1 cellular context compared by ENCODE assay signal in the genomic region with DNA sequence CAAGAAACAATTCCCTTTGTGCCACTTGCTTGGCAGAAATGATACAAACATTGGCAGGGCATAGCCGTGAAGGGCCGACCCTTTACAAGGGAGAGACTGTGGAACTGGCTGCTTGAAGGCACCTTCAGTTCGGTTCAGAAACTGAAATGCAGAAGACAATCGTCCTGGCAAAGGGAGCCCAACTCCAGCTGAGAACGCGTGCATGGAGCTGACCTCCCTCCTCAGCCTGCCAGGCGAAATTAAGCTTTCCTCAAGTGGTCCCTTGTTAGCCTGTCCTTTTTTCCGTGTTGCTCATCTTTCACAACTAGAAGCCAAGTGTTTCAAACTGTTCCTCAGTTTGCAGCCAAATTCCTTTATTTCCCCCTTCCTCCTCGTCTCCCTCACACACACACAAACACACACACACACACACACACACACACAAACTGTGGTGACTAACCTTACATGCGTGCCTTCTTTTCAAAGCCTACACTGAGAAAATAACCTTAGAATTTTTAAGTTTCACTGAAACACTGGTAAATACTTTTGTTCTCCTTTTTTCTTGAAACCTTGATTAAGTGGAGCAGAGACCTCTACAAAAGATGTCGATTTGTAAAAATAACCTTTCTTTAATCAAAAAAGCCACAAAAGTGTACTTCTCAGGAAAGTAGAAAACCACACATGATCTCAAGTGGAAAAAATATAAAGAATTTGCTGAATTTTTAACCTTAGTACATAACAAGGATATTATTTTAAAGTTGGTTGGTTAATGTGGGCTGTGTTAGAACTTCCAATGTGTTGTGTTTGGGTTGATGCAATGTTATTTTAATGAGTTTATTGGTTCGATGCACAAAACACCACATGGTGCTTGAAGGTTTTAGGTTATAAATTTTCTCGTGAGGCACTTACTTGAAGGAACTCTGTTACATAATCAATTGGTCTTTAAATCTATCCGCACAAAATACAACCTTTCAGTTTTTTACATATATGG.
TF ChIP-seq lines count a peak whose summit lies in the region.

No MANE protein-coding gene starts in this region.

TF ChIP-seq in HEK293, 187 proteins besides CTCF, POLR2A, EP300 and RAD21 (continued from another document and continues in another):
- TF ChIP-seq ZXDB (tag by site-specific recombination; IDR thresholded peaks at IDR 0.05) = 0 out of 2 replicates have a peak, but pooled peaks have one; percentile 11
- TF ChIP-seq ZNF423 (tag by site-specific recombination; IDR thresholded peaks at IDR 0.05) = no peak
- TF ChIP-seq ZNF629 (tag by site-specific recombination; IDR thresholded peaks at IDR 0.05) = no peak
- TF ChIP-seq ZNF223 (tag by site-specific recombination; IDR thresholded peaks at IDR 0.05) = no peak
- TF ChIP-seq, protein P1, sequence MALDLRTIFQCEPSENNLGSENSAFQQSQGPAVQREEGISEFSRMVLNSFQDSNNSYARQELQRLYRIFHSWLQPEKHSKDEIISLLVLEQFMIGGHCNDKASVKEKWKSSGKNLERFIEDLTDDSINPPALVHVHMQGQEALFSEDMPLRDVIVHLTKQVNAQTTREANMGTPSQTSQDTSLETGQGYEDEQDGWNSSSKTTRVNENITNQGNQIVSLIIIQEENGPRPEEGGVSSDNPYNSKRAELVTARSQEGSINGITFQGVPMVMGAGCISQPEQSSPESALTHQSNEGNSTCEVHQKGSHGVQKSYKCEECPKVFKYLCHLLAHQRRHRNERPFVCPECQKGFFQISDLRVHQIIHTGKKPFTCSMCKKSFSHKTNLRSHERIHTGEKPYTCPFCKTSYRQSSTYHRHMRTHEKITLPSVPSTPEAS (tag by site-specific recombination; IDR thresholded peaks at IDR 0.05) = peak; percentile 88
- 0 out of 2 replicates have a peak, but pooled peaks have one; percentile 33 for TF ChIP-seq ZNF366 (tag by site-specific recombination; conservative IDR thresholded peaks at IDR 0.05)
- TF ChIP-seq HOXC10 (CRISPR knock-in tag; IDR thresholded peaks at IDR 0.05) = no peak
- TF ChIP-seq ZSCAN16 (tag by site-specific recombination; IDR thresholded peaks at IDR 0.05) = no peak
- peak; percentile 58; the same call in 1 of the 2 replicates for TF ChIP-seq ZNF121 (tag by site-specific recombination; IDR thresholded peaks at IDR 0.05)
- TF ChIP-seq ZNF521 (tag by site-specific recombination; IDR thresholded peaks at IDR 0.05) = no peak
- TF ChIP-seq ZNF221 (tag by site-specific recombination; IDR thresholded peaks at IDR 0.05; ENCODE audit: borderline replicate concordance) = no peak
- TF ChIP-seq, protein P2, sequence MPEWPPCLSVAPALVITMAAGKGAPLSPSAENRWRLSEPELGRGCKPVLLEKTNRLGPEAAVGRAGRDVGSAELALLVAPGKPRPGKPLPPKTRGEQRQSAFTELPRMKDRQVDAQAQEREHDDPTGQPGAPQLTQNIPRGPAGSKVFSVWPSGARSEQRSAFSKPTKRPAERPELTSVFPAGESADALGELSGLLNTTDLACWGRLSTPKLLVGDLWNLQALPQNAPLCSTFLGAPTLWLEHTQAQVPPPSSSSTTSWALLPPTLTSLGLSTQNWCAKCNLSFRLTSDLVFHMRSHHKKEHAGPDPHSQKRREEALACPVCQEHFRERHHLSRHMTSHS (tag by site-specific recombination; IDR thresholded peaks at IDR 0.05) = no peak
- 0 out of 2 replicates have a peak, but pooled peaks have one; percentile 32 for TF ChIP-seq ZNF792 (tag by site-specific recombination; IDR thresholded peaks at IDR 0.05)
- no peak for TF ChIP-seq ZNF140 (tag by site-specific recombination; IDR thresholded peaks at IDR 0.05)
- no peak for TF ChIP-seq ZNF624 (tag by site-specific recombination; IDR thresholded peaks at IDR 0.05)
- TF ChIP-seq ZBTB20 (tag by site-specific recombination; IDR thresholded peaks at IDR 0.05) = no peak
- no peak for TF ChIP-seq YY1 (tag by site-specific recombination; IDR thresholded peaks at IDR 0.05)
- no peak for TF ChIP-seq EGR2 (tag by site-specific recombination; IDR thresholded peaks at IDR 0.05; ENCODE audit: low read depth)
- no peak for TF ChIP-seq KLF10 (tag by site-specific recombination; IDR thresholded peaks at IDR 0.05)
- no peak for TF ChIP-seq ZNF664 (tag by site-specific recombination; IDR thresholded peaks at IDR 0.05)
- TF ChIP-seq ZNF768 (tag by site-specific recombination; IDR thresholded peaks at IDR 0.05) = no peak
- TF ChIP-seq, protein P3, sequence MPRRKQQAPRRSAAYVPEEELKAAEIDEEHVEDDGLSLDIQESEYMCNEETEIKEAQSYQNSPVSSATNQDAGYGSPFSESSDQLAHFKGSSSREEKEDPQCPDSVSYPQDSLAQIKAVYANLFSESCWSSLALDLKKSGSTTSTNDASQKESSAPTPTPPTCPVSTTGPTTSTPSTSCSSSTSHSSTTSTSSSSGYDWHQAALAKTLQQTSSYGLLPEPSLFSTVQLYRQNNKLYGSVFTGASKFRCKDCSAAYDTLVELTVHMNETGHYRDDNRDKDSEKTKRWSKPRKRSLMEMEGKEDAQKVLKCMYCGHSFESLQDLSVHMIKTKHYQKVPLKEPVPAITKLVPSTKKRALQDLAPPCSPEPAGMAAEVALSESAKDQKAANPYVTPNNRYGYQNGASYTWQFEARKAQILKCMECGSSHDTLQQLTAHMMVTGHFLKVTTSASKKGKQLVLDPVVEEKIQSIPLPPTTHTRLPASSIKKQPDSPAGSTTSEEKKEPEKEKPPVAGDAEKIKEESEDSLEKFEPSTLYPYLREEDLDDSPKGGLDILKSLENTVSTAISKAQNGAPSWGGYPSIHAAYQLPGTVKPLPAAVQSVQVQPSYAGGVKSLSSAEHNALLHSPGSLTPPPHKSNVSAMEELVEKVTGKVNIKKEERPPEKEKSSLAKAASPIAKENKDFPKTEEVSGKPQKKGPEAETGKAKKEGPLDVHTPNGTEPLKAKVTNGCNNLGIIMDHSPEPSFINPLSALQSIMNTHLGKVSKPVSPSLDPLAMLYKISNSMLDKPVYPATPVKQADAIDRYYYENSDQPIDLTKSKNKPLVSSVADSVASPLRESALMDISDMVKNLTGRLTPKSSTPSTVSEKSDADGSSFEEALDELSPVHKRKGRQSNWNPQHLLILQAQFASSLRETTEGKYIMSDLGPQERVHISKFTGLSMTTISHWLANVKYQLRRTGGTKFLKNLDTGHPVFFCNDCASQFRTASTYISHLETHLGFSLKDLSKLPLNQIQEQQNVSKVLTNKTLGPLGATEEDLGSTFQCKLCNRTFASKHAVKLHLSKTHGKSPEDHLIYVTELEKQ (tag by site-specific recombination; IDR thresholded peaks at IDR 0.05; ENCODE audit: borderline replicate concordance) = no peak
- TF ChIP-seq, protein P4, sequence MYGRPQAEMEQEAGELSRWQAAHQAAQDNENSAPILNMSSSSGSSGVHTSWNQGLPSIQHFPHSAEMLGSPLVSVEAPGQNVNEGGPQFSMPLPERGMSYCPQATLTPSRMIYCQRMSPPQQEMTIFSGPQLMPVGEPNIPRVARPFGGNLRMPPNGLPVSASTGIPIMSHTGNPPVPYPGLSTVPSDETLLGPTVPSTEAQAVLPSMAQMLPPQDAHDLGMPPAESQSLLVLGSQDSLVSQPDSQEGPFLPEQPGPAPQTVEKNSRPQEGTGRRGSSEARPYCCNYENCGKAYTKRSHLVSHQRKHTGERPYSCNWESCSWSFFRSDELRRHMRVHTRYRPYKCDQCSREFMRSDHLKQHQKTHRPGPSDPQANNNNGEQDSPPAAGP (tag by site-specific recombination; IDR thresholded peaks at IDR 0.05) = no peak
- no peak for TF ChIP-seq ZNF529 (tag by site-specific recombination; IDR thresholded peaks at IDR 0.05; ENCODE audit: insufficient replicate concordance)
- TF ChIP-seq ZNF571 (tag by site-specific recombination; IDR thresholded peaks at IDR 0.05) = no peak
- TF ChIP-seq ZNF501 (tag by site-specific recombination; IDR thresholded peaks at IDR 0.05) = no peak
- no peak for TF ChIP-seq ZNF169 (tag by site-specific recombination; IDR thresholded peaks at IDR 0.05)
- peak; percentile 57 for TF ChIP-seq ZNF335 (tag by site-specific recombination; conservative IDR thresholded peaks at IDR 0.05)
- TF ChIP-seq, protein P5, sequence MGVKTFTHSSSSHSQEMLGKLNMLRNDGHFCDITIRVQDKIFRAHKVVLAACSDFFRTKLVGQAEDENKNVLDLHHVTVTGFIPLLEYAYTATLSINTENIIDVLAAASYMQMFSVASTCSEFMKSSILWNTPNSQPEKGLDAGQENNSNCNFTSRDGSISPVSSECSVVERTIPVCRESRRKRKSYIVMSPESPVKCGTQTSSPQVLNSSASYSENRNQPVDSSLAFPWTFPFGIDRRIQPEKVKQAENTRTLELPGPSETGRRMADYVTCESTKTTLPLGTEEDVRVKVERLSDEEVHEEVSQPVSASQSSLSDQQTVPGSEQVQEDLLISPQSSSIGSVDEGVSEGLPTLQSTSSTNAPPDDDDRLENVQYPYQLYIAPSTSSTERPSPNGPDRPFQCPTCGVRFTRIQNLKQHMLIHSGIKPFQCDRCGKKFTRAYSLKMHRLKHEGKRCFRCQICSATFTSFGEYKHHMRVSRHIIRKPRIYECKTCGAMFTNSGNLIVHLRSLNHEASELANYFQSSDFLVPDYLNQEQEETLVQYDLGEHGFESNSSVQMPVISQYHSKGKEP (tag by site-specific recombination; IDR thresholded peaks at IDR 0.05) = peak; percentile 66
- peak; percentile 91 for TF ChIP-seq FEZF1 (tag by site-specific recombination; IDR thresholded peaks at IDR 0.05)
- peak; percentile 51 for TF ChIP-seq ZIC2 (tag by site-specific recombination; IDR thresholded peaks at IDR 0.05)
- no peak for TF ChIP-seq BCL11B (tag by site-specific recombination; IDR thresholded peaks at IDR 0.05; ENCODE audit: low read depth)
- TF ChIP-seq, protein P6, sequence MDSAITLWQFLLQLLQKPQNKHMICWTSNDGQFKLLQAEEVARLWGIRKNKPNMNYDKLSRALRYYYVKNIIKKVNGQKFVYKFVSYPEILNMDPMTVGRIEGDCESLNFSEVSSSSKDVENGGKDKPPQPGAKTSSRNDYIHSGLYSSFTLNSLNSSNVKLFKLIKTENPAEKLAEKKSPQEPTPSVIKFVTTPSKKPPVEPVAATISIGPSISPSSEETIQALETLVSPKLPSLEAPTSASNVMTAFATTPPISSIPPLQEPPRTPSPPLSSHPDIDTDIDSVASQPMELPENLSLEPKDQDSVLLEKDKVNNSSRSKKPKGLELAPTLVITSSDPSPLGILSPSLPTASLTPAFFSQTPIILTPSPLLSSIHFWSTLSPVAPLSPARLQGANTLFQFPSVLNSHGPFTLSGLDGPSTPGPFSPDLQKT (IDR thresholded peaks at IDR 0.05; ENCODE audit: borderline replicate concordance, low read depth, low read length) = no peak
- TF ChIP-seq ZNF202 (tag by site-specific recombination; IDR thresholded peaks at IDR 0.05; ENCODE audit: borderline replicate concordance) = no peak
- TF ChIP-seq, protein P7, sequence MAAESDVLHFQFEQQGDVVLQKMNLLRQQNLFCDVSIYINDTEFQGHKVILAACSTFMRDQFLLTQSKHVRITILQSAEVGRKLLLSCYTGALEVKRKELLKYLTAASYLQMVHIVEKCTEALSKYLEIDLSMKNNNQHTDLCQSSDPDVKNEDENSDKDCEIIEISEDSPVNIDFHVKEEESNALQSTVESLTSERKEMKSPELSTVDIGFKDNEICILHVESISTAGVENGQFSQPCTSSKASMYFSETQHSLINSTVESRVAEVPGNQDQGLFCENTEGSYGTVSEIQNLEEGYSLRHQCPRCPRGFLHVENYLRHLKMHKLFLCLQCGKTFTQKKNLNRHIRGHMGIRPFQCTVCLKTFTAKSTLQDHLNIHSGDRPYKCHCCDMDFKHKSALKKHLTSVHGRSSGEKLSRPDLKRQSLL (tag by site-specific recombination; IDR thresholded peaks at IDR 0.05) = no peak
- TF ChIP-seq, protein P8, sequence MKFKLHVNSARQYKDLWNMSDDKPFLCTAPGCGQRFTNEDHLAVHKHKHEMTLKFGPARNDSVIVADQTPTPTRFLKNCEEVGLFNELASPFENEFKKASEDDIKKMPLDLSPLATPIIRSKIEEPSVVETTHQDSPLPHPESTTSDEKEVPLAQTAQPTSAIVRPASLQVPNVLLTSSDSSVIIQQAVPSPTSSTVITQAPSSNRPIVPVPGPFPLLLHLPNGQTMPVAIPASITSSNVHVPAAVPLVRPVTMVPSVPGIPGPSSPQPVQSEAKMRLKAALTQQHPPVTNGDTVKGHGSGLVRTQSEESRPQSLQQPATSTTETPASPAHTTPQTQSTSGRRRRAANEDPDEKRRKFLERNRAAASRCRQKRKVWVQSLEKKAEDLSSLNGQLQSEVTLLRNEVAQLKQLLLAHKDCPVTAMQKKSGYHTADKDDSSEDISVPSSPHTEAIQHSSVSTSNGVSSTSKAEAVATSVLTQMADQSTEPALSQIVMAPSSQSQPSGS (tag by site-specific recombination; IDR thresholded peaks at IDR 0.05; ENCODE audit: low read depth) = no peak
- peak; percentile 72; the same call in 1 of the 2 replicates for TF ChIP-seq ZNF600 (tag by site-specific recombination; IDR thresholded peaks at IDR 0.05)
- TF ChIP-seq ZNF549 (tag by site-specific recombination; IDR thresholded peaks at IDR 0.05) = no peak
- TF ChIP-seq ZNF660 (tag by site-specific recombination; IDR thresholded peaks at IDR 0.05) = no peak
- TF ChIP-seq ZNF560 (tag by site-specific recombination; IDR thresholded peaks at IDR 0.05; ENCODE audit: borderline replicate concordance) = no peak
- TF ChIP-seq ZNF2 (tag by site-specific recombination; IDR thresholded peaks at IDR 0.05) = peak; percentile 62; the same call in 1 of the 2 replicates
- no peak for TF ChIP-seq ZNF473 (tag by site-specific recombination; IDR thresholded peaks at IDR 0.05)
- 0 out of 2 replicates have a peak, but pooled peaks have one; percentile 34 for TF ChIP-seq PRDM1 (tag by site-specific recombination; IDR thresholded peaks at IDR 0.05)
- TF ChIP-seq SP2 (tag by site-specific recombination; IDR thresholded peaks at IDR 0.05) = no peak
- no peak for TF ChIP-seq ZFP3 (tag by site-specific recombination; IDR thresholded peaks at IDR 0.05; ENCODE audit: low read depth)
- 0 out of 2 replicates have a peak, but pooled peaks have one; percentile 21 for TF ChIP-seq SCRT2 (tag by site-specific recombination; IDR thresholded peaks at IDR 0.05)
- TF ChIP-seq ZNF138 (tag by site-specific recombination; IDR thresholded peaks at IDR 0.05; ENCODE audit: borderline replicate concordance) = no peak
- no peak for TF ChIP-seq ZBTB8A (tag by site-specific recombination; IDR thresholded peaks at IDR 0.05)
- TF ChIP-seq HOXD13 (CRISPR knock-in tag; IDR thresholded peaks at IDR 0.05; ENCODE audit: borderline replicate concordance) = no peak
- TF ChIP-seq ZNF658 (tag by site-specific recombination; IDR thresholded peaks at IDR 0.05) = no peak
- TF ChIP-seq, protein P9, sequence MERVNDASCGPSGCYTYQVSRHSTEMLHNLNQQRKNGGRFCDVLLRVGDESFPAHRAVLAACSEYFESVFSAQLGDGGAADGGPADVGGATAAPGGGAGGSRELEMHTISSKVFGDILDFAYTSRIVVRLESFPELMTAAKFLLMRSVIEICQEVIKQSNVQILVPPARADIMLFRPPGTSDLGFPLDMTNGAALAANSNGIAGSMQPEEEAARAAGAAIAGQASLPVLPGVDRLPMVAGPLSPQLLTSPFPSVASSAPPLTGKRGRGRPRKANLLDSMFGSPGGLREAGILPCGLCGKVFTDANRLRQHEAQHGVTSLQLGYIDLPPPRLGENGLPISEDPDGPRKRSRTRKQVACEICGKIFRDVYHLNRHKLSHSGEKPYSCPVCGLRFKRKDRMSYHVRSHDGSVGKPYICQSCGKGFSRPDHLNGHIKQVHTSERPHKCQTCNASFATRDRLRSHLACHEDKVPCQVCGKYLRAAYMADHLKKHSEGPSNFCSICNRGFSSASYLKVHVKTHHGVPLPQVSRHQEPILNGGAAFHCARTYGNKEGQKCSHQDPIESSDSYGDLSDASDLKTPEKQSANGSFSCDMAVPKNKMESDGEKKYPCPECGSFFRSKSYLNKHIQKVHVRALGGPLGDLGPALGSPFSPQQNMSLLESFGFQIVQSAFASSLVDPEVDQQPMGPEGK (tag by site-specific recombination; IDR thresholded peaks at IDR 0.05) = 0 out of 2 replicates have a peak, but pooled peaks have one; percentile 30
